Comparison of ENCODE assay signal across 10 cellular contexts in the genomic region with DNA sequence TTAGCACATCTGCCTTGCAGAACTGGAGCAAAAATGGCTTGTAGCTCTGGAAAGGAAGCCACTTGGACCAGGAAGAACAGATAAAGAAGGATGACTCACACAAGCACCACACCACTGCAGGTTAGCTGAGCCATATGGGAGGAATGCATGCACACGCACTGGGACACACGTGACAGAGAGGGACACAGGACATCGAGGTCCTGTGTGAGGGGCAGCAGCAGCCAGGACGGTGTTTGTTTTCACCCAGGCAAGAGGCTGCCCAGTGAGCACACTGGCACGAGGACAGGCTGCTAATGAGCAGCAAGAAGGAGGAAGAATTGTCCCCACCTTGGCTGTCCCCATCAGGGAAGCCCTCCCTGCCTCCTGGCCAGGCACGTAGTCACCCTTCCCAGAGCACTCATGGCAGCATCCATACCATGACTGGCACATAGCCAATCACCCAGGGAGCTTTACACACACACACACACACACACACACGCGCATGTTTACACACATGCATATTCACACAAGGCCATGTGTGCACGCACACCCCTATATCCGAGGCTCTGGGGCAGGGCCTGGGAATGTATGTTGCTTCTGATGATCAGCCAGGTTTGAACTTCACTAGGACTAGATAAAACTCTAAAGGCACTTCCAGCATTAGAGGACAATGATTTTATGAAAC. TPM values are rescaled to one million over a fixed set of nuclear protein-coding genes. Genes with fewer than 3 reads are reported as not detected.
DNase-seq lines count a peak whose midpoint lies in the region; ATAC-seq, FAIRE-seq and TF ChIP-seq lines count a peak whose summit lies in the region.
"Had no signal": no experiment of that assay in that cellular context is flagged by ENCODE, and none has a peak within 500 bp of the region (broad histone marks: within the 10 kb centered on the region; RNA-seq: fewer than 3 reads in every experiment).

No MANE protein-coding gene starts in this region.

- no peaks in the 10 kb centered on the region for H3K27me3 Mint-ChIP-seq in stimulated activated memory B cell treated with anti-CD40 and anti-IgM and Interleukin-4, amounts not matched to agents 10 μg/mL and 1 μg/mL and 100 μg/mL, for 72 hours
- H3K27me3 Mint-ChIP-seq: memory B cell had no signal

- H3K36me3 Mint-ChIP-seq in stimulated activated memory B cell treated with anti-CD40 and anti-IgM and Interleukin-4, amounts not matched to agents 10 μg/mL and 1 μg/mL and 100 μg/mL, for 72 hours, result peaks cover 71% of the 10 kb centered on the region

- H3K79me2 ChIP-seq in HCT116 (ENCODE audit: insufficient read depth, low read length), result peaks cover 22% of the 10 kb centered on the region; the same call in 1 of the 2 replicates

- CTCF ChIA-PET in HCT116 (lab: Charles Lee), result interaction anchor here (2.9 kb wide), 1 partner anchor 13 kb away, joined by 15 read pairs; no protein-coding TSS in a partner anchor

- peaks cover 36% of the 10 kb centered on the region for H3K4me1 Mint-ChIP-seq in stimulated activated memory B cell treated with anti-CD40 and anti-IgM and Interleukin-4, amounts not matched to agents 10 μg/mL and 1 μg/mL and 100 μg/mL, for 72 hours
- H3K4me1 Mint-ChIP-seq: memory B cell had no signal

- TF ChIP-seq CTCF in HCT116 (IDR thresholded peaks at IDR 0.05 in 2 of 3, conservative IDR thresholded peaks at IDR 0.05 in 1 of 3; ENCODE audit: borderline replicate concordance in 1 of 3, insufficient read depth in 1 of 3, low read depth in 2 of 3, low read length in 2 of 3) (no peak), foreskin keratinocyte (conservative IDR thresholded peaks at IDR 0.05) (no peak), kidney (IDR thresholded peaks at IDR 0.05; ENCODE audit: borderline replicate concordance, extremely low read depth, insufficient read depth) (no peak), upper lobe of left lung (IDR thresholded peaks at IDR 0.05) (no peak)

- 69 to 82% methylated on average over 8 to 10 of the region's 10 CpGs for WGBS in upper lobe of left lung, 2 donors

- no peak overlapping the region for H3K4me3 Mint-ChIP-seq in stimulated activated memory B cell treated with anti-CD40 and anti-IgM and Interleukin-4, amounts not matched to agents 10 μg/mL and 1 μg/mL and 100 μg/mL, for 72 hours
- H3K4me3 Mint-ChIP-seq: memory B cell had no signal

- TF ChIP-seq EP300 in upper lobe of left lung (IDR thresholded peaks at IDR 0.05), result no peak

- H3K4me3 ChIP-seq in HCT116 (replicated peaks in 1 of 2; ENCODE audit: low read depth in 1 of 2, low read length in 2 of 2), result no peak overlapping the region; a peak in 1 of 4 replicates
- H3K4me3 ChIP-seq in kidney (ENCODE audit: low read length in 2 of 2), result no peak overlapping the region
- no peak overlapping the region for H3K4me3 ChIP-seq in upper lobe of left lung
- H3K4me3 ChIP-seq in SJCRH30, result no peak overlapping the region

- peak overlapping the region; percentile 66 for H3K4me2 ChIP-seq in HCT116 (ENCODE audit: low read length)

- no peak for TF ChIP-seq POLR2A in HCT116 (IDR thresholded peaks at IDR 0.05; ENCODE audit: borderline replicate concordance, extremely low read depth, insufficient read depth, insufficient read length)
- TF ChIP-seq POLR2A in upper lobe of left lung (IDR thresholded peaks at IDR 0.05), result no peak

- H3K27ac Mint-ChIP-seq in stimulated activated memory B cell treated with anti-CD40 and anti-IgM and Interleukin-4, amounts not matched to agents 10 μg/mL and 1 μg/mL and 100 μg/mL, for 72 hours, result peak overlapping the region; percentile 51
- H3K27ac Mint-ChIP-seq: memory B cell had no signal

- intact Hi-C loops in HCT116 (cut with micrococcal nuclease), result no loop called here
- intact Hi-C loops in kidney (cut with DNase I), result no loop called here

- peaks cover 2 to 27% of the 10 kb centered on the region in 2 experiments; a peak in 2 of 4 replicates for H3K36me3 ChIP-seq in HCT116 (ENCODE audit: control insufficient read depth in 1 of 2, insufficient read depth in 2 of 2, low read length in 2 of 2)
- peaks cover 4 to 12% of the 10 kb centered on the region in 2 donors for H3K36me3 ChIP-seq in kidney (ENCODE audit: control insufficient read depth in 1 of 2, insufficient read depth in 2 of 2, low read length in 2 of 2)
- peaks cover 0 to 24% (median 12%) of the 10 kb centered on the region in 4 donors for H3K36me3 ChIP-seq in upper lobe of left lung
- H3K36me3 ChIP-seq in SJCRH30, result peaks cover 18% of the 10 kb centered on the region

- FAIRE-seq in kidney (lab: Jason Lieb, UNC), result no peak
- FAIRE-seq: GM18507 had no signal

- H3K27me3 ChIP-seq in HCT116 (ENCODE audit: insufficient read depth, low read length) (no peaks in the 10 kb centered on the region), foreskin keratinocyte (no peaks in the 10 kb centered on the region), upper lobe of left lung (no peaks in the 10 kb centered on the region), SJCRH30 (no peaks in the 10 kb centered on the region)

- BruUV-seq in HCT116 (replicated peaks; lab: Mats Ljungman, UMichigan), result no TSS peak

- POLR2A ChIA-PET in HCT116 (lab: Charles Lee), result no interaction called here

- peak overlapping the region; percentile 58 for H3K27ac ChIP-seq in HCT116 (ENCODE audit: low read depth, low read length)
- no peak overlapping the region for H3K27ac ChIP-seq in foreskin keratinocyte
- H3K27ac ChIP-seq in kidney (ENCODE audit: low read depth in 2 of 2, low read length in 2 of 2), result no peak overlapping the region
- H3K27ac ChIP-seq in upper lobe of left lung, result peak overlapping the region in 1 of 4 donors; percentile 37
- H3K27ac ChIP-seq in SJCRH30, result no peak overlapping the region

- RAD21 ChIA-PET in HCT116 (lab: Charles Lee; ENCODE audit: low non-redundant PET in 1 of 2, low total read pairs in 2 of 2, uncharacterized antibody in 2 of 2, unreplicated experiment in 2 of 2), result no interaction called here

- H4K20me1 ChIP-seq in HCT116 (ENCODE audit: insufficient read depth), result no peaks in the 10 kb centered on the region

- no peak overlapping the region for H2AFZ ChIP-seq in HCT116 (ENCODE audit: low read depth, low read length, poor library complexity, severe bottlenecking)

- ATAC-seq in HCT116, result peak; percentile 97
- ATAC-seq in foreskin keratinocyte, result peak; percentile 83
- ATAC-seq in stimulated activated memory B cell treated with anti-CD40 and anti-IgM and Interleukin-4, amounts not matched to agents 10 μg/mL and 1 μg/mL and 100 μg/mL, for 72 hours, result no peak
- ATAC-seq in upper lobe of left lung (ENCODE audit: low FRiP score in 2 of 2), result no peak

- no peak for TF ChIP-seq RAD21 in HCT116 (IDR thresholded peaks at IDR 0.05; ENCODE audit: low read depth)

- no peaks in the 10 kb centered on the region for H3K9me3 Mint-ChIP-seq in stimulated activated memory B cell treated with anti-CD40 and anti-IgM and Interleukin-4, amounts not matched to agents 10 μg/mL and 1 μg/mL and 100 μg/mL, for 72 hours
- H3K9me3 Mint-ChIP-seq: memory B cell had no signal

- H3K9me3 ChIP-seq in HCT116 (ENCODE audit: control insufficient read depth in 1 of 2, insufficient read depth in 1 of 2, low read depth in 1 of 2, low read length in 2 of 2) (no peaks in the 10 kb centered on the region), kidney (ENCODE audit: control insufficient read depth in 1 of 2, low read length in 2 of 2) (peaks cover 0 to 7% of the 10 kb centered on the region in 2 donors), upper lobe of left lung (no peaks in the 10 kb centered on the region), SJCRH30 (replicated peaks) (no peaks in the 10 kb centered on the region)

- peak; percentile 57 for DNase-seq in HCT116 (ENCODE audit: low read depth, low spot score)
- peak; percentile 36 for DNase-seq in UCSD-AML1 (lab: John Stamatoyannopoulos, UW; ENCODE audit: unreplicated experiment)
- peak in 1 of 2 donors; percentile 77 for DNase-seq in foreskin keratinocyte
- no peak for DNase-seq in kidney
- no peak for DNase-seq in pons (ENCODE audit: low spot score)
- DNase-seq in upper lobe of left lung, result no peak
- no peak for DNase-seq in SJCRH30

- peak overlapping the region; percentile 51 for H3K9ac ChIP-seq in HCT116 (ENCODE audit: low read length)
- H3K9ac ChIP-seq in kidney (ENCODE audit: low read length in 2 of 2), result no peak overlapping the region

- H3K4me1 ChIP-seq in HCT116 (ENCODE audit: control insufficient read depth in 1 of 2, insufficient read depth in 2 of 2, low read length in 2 of 2) (peaks cover 11 to 26% of the 10 kb centered on the region in 2 experiments), foreskin keratinocyte (peaks cover 6% of the 10 kb centered on the region), kidney (ENCODE audit: control insufficient read depth in 1 of 2, insufficient read depth in 1 of 2, low read depth in 1 of 2, low read length in 2 of 2) (peaks cover 6 to 28% of the 10 kb centered on the region in 2 donors), upper lobe of left lung (peaks cover 24 to 58% (median 33%) of the 10 kb centered on the region in 4 donors), SJCRH30 (peaks cover 25% of the 10 kb centered on the region; the same call in 1 of the 2 replicates)

- H3K9me2 ChIP-seq in HCT116 (ENCODE audit: insufficient read depth), result no peaks in the 10 kb centered on the region

TF ChIP-seq in HCT116, 20 proteins besides CTCF, POLR2A, EP300 and RAD21 (continues in another document):
- TF ChIP-seq JUND (IDR thresholded peaks at IDR 0.05) (peak; percentile 88), POLR2AphosphoS5 (IDR thresholded peaks at IDR 0.05; ENCODE audit: low read depth, low read length) (peak; percentile 36; the same call in 1 of the 2 replicates), SP1 (IDR thresholded peaks at IDR 0.05; ENCODE audit: low read depth) (peak; percentile 71), TCF7L2 (IDR thresholded peaks at IDR 0.05; ENCODE audit: borderline replicate concordance, extremely low read depth, insufficient read depth, insufficient read length) (no peak)

RNA-seq across cellular contexts. Expression of gene SPTBN5, which starts 24.0 kb away (rescaled TPM):
- total RNA-seq in HCT116 (2021; ENCODE audit: unreplicated experiment) (0.96 TPM), foreskin keratinocyte (0.63 and 1.4 TPM in 2 replicates), kidney (1.2 TPM), upper lobe of left lung (1 to 10 TPM in 3 of 6 donors, under 1 TPM in 3; 0.20 to 9.4 (median 2.0) TPM)
- 0.76 and 0.90 TPM in 2 replicates for polyA plus RNA-seq in HCT116 (2012)
- polyA plus RNA-seq in foreskin keratinocyte (0.35 and 1.1 TPM in 2 replicates), kidney (ENCODE audit: insufficient read depth, low read depth, low replicate concordance) (2.6 TPM)
- total RNA-seq in SJCRH30 (2014; rRNA removed; shearing (Covaris generic)), result 0.38 and 0.55 TPM in 2 replicates

RNA-seq across cellular contexts. Expression of gene EHD4, which starts 54.5 kb away (rescaled TPM):
- total RNA-seq in HCT116 (2021; ENCODE audit: unreplicated experiment) (28.0 TPM), foreskin keratinocyte (52.5 and 52.9 TPM in 2 replicates), kidney (38.5 TPM), upper lobe of left lung (10 to 100 TPM; 23.0 to 46.4 (median 31.5) TPM)
- 27.3 and 27.6 TPM in 2 replicates for polyA plus RNA-seq in HCT116 (2012)
- polyA plus RNA-seq in foreskin keratinocyte (29.1 and 31.7 TPM in 2 replicates), kidney (ENCODE audit: insufficient read depth, low read depth, low replicate concordance) (15.7 TPM)
- 20.8 TPM in 2 replicates for total RNA-seq in SJCRH30 (2014; rRNA removed; shearing (Covaris generic))

Comparison
In these comparisons a context has a peak if more than half of its experiments do, and no peak if none do; other contexts are left out.
1. ATAC-seq: peak in HCT116 (single experiment) and foreskin keratinocyte (single experiment); none in stimulated activated memory B cell treated with anti-CD40 and anti-IgM and Interleukin-4, amounts not matched to agents 10 μg/mL and 1 μg/mL and 100 μg/mL, for 72 hours (single experiment) and upper lobe of left lung (0 of 2).
2. DNase-seq: peak in HCT116 (single experiment) and UCSD-AML1 (single experiment); none in kidney (single experiment), pons (single experiment), upper lobe of left lung (0 of 2) and SJCRH30 (0 of 2).